7 cellular contexts compared by ENCODE assay signal in the genomic region with DNA sequence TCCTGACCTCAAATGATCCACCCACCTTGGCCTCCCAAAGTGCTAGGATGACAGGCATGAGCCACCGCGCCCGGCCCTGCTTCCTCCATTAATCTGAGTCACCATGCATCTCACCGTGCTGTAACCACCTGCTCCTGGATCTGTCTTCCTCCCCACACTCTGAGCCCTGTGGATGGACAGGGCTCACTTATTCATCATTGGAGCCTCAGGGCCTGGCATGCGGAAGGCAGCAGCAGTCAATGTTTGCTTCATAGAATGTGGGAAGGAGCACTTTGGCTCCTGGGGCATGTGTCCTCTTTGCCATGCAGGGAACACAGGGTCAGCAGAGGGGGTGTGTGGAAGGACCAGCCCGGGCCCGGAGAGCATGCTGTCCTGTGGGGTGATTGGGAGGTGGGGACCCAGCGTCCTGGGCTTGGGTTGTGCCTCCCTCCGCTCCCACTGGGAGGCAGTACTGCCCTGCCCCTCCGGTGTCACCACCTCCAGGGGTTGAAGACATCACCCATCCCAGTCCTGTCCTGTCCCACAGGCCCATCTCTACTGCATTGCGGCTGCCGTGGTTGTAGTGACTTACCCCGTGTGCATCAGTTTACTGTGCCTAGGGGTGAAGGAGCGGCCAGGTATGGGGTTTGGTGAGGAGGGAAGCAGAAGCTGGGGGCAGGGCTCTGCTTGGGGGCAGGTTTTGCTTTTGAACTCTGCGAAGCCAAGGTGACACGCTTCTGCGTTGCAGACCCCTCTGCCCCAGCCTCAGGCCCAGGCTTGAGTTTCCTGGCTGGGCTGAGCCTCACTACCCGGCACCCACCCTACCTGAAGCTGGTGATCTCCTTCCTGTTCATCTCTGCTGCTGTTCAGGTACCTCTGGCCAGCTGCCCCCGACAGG. TPM values are rescaled to one million over a fixed set of nuclear protein-coding genes. Genes with fewer than 3 reads are reported as not detected.
DNase-seq lines count a peak whose midpoint lies in the region; ATAC-seq and TF ChIP-seq lines count a peak whose summit lies in the region.

No MANE protein-coding gene starts in this region.

- H4K20me1 ChIP-seq in Loucy (ENCODE audit: insufficient read depth, low read length, poor library complexity, severe bottlenecking) (no peaks in the 10 kb centered on the region), osteoblast (ENCODE audit: insufficient read depth, low read length) (no peaks in the 10 kb centered on the region)

- H2AFZ ChIP-seq in Loucy (ENCODE audit: low read length) = no peak overlapping the region
- H2AFZ ChIP-seq in osteoblast (ENCODE audit: low read length) = no peak overlapping the region

- TF ChIP-seq CTCF in GM06990 (IDR thresholded peaks at IDR 0.05; ENCODE audit: insufficient read depth, low read length, poor library complexity, severe bottlenecking) (peak; percentile 41), Loucy (conservative IDR thresholded peaks at IDR 0.05; ENCODE audit: low read length) (peak; percentile 48), brain microvascular endothelial cell (IDR thresholded peaks at IDR 0.05; ENCODE audit: low read depth, low read length, missing control alignments) (peak; percentile 52), osteoblast (IDR thresholded peaks at IDR 0.05; ENCODE audit: extremely low read depth, low read depth, low read length) (peak; percentile 32)

- H3K36me3 ChIP-seq in GM06990 (ENCODE audit: control insufficient read depth, insufficient read depth, low read length) (peaks cover 7% of the 10 kb centered on the region), Loucy (ENCODE audit: insufficient read depth, low read length) (peaks cover 8% of the 10 kb centered on the region; the same call in 1 of the 2 replicates), brain microvascular endothelial cell (replicated peaks) (peaks cover 4% of the 10 kb centered on the region), osteoblast (ENCODE audit: insufficient read depth, low read length) (peaks cover 6% of the 10 kb centered on the region)

- H3K27me3 ChIP-seq in GM06990 (replicated peaks; ENCODE audit: control insufficient read depth, insufficient read depth, low read length) (no peaks in the 10 kb centered on the region), Loucy (ENCODE audit: insufficient read depth, low read length, poor library complexity, severe bottlenecking) (no peaks in the 10 kb centered on the region), brain microvascular endothelial cell (replicated peaks) (no peaks in the 10 kb centered on the region), osteoblast (ENCODE audit: insufficient read depth, low read length) (no peaks in the 10 kb centered on the region)

- H3K4me3 ChIP-seq in GM06990 (replicated peaks; ENCODE audit: low read depth, low read length) (no peak overlapping the region), Loucy (ENCODE audit: low read length, poor library complexity, severe bottlenecking) (no peak overlapping the region), brain microvascular endothelial cell (ENCODE audit: low read depth, low read length) (no peak overlapping the region), osteoblast (ENCODE audit: insufficient read depth, low read length) (no peak overlapping the region)

- H3K79me2 ChIP-seq in Loucy (ENCODE audit: insufficient read depth, low read length) = no peaks in the 10 kb centered on the region
- H3K79me2 ChIP-seq in osteoblast (ENCODE audit: insufficient read depth, low read length) = no peaks in the 10 kb centered on the region

- H3F3A ChIP-seq in Loucy (ENCODE audit: low read depth) = no peaks in the 10 kb centered on the region

- no peak overlapping the region for H3K27ac ChIP-seq in brain microvascular endothelial cell
- no peak overlapping the region for H3K27ac ChIP-seq in osteoblast (ENCODE audit: low read depth, low read length)

- H3K4me1 ChIP-seq in Loucy (ENCODE audit: insufficient read depth, low read length, poor library complexity, severe bottlenecking) (no peaks in the 10 kb centered on the region), osteoblast (ENCODE audit: insufficient read depth, low read length) (peaks cover 1% of the 10 kb centered on the region)

- DNase-seq in GM06990 (ENCODE audit: extremely low read depth, insufficient read length) (no peak), brain microvascular endothelial cell (no peak), osteoblast (ENCODE audit: insufficient read length, low spot score, missing footprints) (peak; percentile 73), ureter (ENCODE audit: low spot score) (no peak), GM19240 (ENCODE audit: insufficient read length, low spot score) (no peak)

- H3K9me3 ChIP-seq in Loucy (ENCODE audit: insufficient read depth, low read depth, low read length) = no peaks in the 10 kb centered on the region
- H3K9me3 ChIP-seq in osteoblast (ENCODE audit: low read depth, low read length) = no peaks in the 10 kb centered on the region

- H3K9me2 ChIP-seq in Loucy (replicated peaks; ENCODE audit: low read depth, low read length) = no peaks in the 10 kb centered on the region

- no peak for ATAC-seq in HG02981 (IDR thresholded peaks at IDR 0.05; ENCODE audit: unreplicated experiment)

- H3K4me2 ChIP-seq in Loucy (ENCODE audit: low read depth, low read length, poor library complexity, severe bottlenecking) (no peak overlapping the region), osteoblast (ENCODE audit: insufficient read depth, low read length) (no peak overlapping the region)

- H3K9ac ChIP-seq in Loucy (ENCODE audit: low read depth, low read length, poor library complexity, severe bottlenecking) = no peak overlapping the region

- in situ Hi-C loops in brain microvascular endothelial cell (cut with HindIII; ENCODE audit: low pct_ligation_motif_present, low sequenced_read_pairs) = no loop called here

RNA-seq across cellular contexts. Expression of a gene that starts 11.5 kb away (rescaled TPM):
- total RNA-seq in osteoblast = 0.36 TPM in 1 of 2 replicates, not detected in the other
- total RNA-seq in ureter = 1.8 TPM

RNA-seq across cellular contexts. Expression of a gene that starts 25.8 kb away (rescaled TPM):
- total RNA-seq in osteoblast (8.3 and 9.1 TPM in 2 replicates), ureter (13.6 TPM)

RNA-seq across cellular contexts. Expression of a gene that starts 28.2 kb away (rescaled TPM):
- total RNA-seq in osteoblast = 2.7 and 3.3 TPM in 2 replicates
- 4.1 TPM for total RNA-seq in ureter

RNA-seq across cellular contexts. Expression of a gene that starts 54.8 kb away (rescaled TPM):
- total RNA-seq in osteoblast (96.6 and 109 TPM in 2 replicates), ureter (70.5 TPM)
